12 cellular contexts compared by ENCODE assay signal in genomic region chr3:4645468-4645867, GRCh38.
"Had no signal": no experiment of that assay in that cellular context is flagged by ENCODE, and none has a peak within 500 bp of the region (broad histone marks: within the 10 kb centered on the region; RNA-seq: fewer than 3 reads in every experiment).

No MANE protein-coding gene starts in this region.

- H3K27ac ChIP-seq: cardiac muscle cell, heart left ventricle, right atrium auricular region, tibial artery, uterus had no signal

- H3K27ac Mint-ChIP-seq: natural killer cell had no signal

- H3K9me3 ChIP-seq: right atrium auricular region, tibial artery, uterus had no signal

- H3K4me1 ChIP-seq: heart left ventricle, right atrium auricular region, tibial artery, uterus had no signal

- H3K4me3 Mint-ChIP-seq: natural killer cell had no signal

- H3K4me3 ChIP-seq: cardiac muscle cell, heart left ventricle, right atrium auricular region, tibial artery, uterus had no signal

- DNase-seq: foreskin melanocyte, heart left ventricle, islet precursor cell, mammary epithelial cell, natural killer cell, nucleus accumbens, T1000, tibial artery, uterus had no signal

- H3K9me3 Mint-ChIP-seq: natural killer cell had no signal

- ATAC-seq: heart left ventricle, left lobe of liver had no signal

- H3K27me3 ChIP-seq: cardiac muscle cell, heart left ventricle, right atrium auricular region, tibial artery, uterus had no signal

- H3K36me3 ChIP-seq: uterus had no signal
